Comparison of ENCODE assay signal across 22 cellular contexts in genomic region chr9:132327537-132327936, GRCh38.
"Had no signal": no experiment of that assay in that cellular context is flagged by ENCODE, and none has a peak within 500 bp of the region (broad histone marks: within the 10 kb centered on the region; RNA-seq: fewer than 3 reads in every experiment).

No MANE protein-coding gene starts in this region.

- ATAC-seq: activated CD4-positive, CD25-positive, alpha-beta regulatory T cell treated with anti-CD3 and anti-CD28 coated beads, Interleukin-2, amount 50 U/mL, for 24 hours; activated CD8-positive, alpha-beta memory T cell treated with anti-CD3 and anti-CD28 coated beads, Interleukin-2, amount 10 ng/mL, durations not matched to agents 7 days and 5 days; activated T-cell treated with anti-CD3 and anti-CD28 coated beads, Interleukin-2, amount 50 U/mL, for 4 hours had no signal

- H3K4me3 Mint-ChIP-seq: activated CD8-positive, alpha-beta memory T cell treated with anti-CD3 and anti-CD28 coated beads, Interleukin-2, amount 10 ng/mL, durations not matched to agents 7 days and 5 days; activated naive CD4-positive, alpha-beta T cell treated with anti-CD3 and anti-CD28 coated beads for 36 hours; activated naive CD8-positive, alpha-beta T cell treated with anti-CD3 and anti-CD28 coated beads, Interleukin-2, amount 10 ng/mL, durations not matched to agents 7 days and 5 days; activated T-cell treated with anti-CD3 and anti-CD28 coated beads, Interleukin-2, amount 50 U/mL, for 4 hours had no signal

- DNase-seq: activated CD4-positive, alpha-beta T cell treated with anti-CD3 and anti-CD28 coated beads for 48 hours; activated CD4-positive, alpha-beta T cell treated with anti-CD3 and anti-CD28 coated beads, Interleukin-2, amount 50 U/mL, for 48 hours; activated CD8-positive, alpha-beta memory T cell treated with anti-CD3 and anti-CD28 coated beads, Interleukin-2, amount 10 ng/mL, durations not matched to agents 7 days and 5 days; activated gamma-delta T cell; activated naive CD4-positive, alpha-beta T cell treated with anti-CD3 and anti-CD28 coated beads for 36 hours; activated naive CD8-positive, alpha-beta T cell treated with anti-CD3 and anti-CD28 coated beads, Interleukin-2, amount 10 ng/mL, durations not matched to agents 7 days and 5 days; activated T-cell treated with anti-CD3 and anti-CD28 coated beads, Interleukin-2, amount 50 U/mL, for 4 hours; adrenal gland; anterior cingulate cortex; caudate nucleus; Kasumi-1; KBM-7; NCI-H1105 treated with DMSO at 0.1 percent for 48 hours; NCI-H146; NCI-H187 treated with DMSO at 0.1 percent for 48 hours; NCI-H2081 treated with DMSO at 0.1 percent for 48 hours; NCI-H2171; NCI-H2227 treated with DMSO at 0.1 percent for 48 hours; NCI-H526; NCI-H82; SIG-M5 had no signal

- H3K4me1 ChIP-seq: adrenal gland had no signal

- H3K4me3 ChIP-seq: adrenal gland had no signal

- H3K27ac ChIP-seq: adrenal gland had no signal

- H3K27me3 ChIP-seq: adrenal gland had no signal

- H3K27ac Mint-ChIP-seq: activated CD8-positive, alpha-beta memory T cell treated with anti-CD3 and anti-CD28 coated beads, Interleukin-2, amount 10 ng/mL, durations not matched to agents 7 days and 5 days; activated naive CD8-positive, alpha-beta T cell treated with anti-CD3 and anti-CD28 coated beads, Interleukin-2, amount 10 ng/mL, durations not matched to agents 7 days and 5 days had no signal

- H3K27me3 Mint-ChIP-seq: activated CD8-positive, alpha-beta memory T cell treated with anti-CD3 and anti-CD28 coated beads, Interleukin-2, amount 10 ng/mL, durations not matched to agents 7 days and 5 days; activated naive CD8-positive, alpha-beta T cell treated with anti-CD3 and anti-CD28 coated beads, Interleukin-2, amount 10 ng/mL, durations not matched to agents 7 days and 5 days had no signal

- H3K9me3 ChIP-seq: adrenal gland had no signal
